In genomic region chr11:120210651-120211521, GRCh38 we compare ENCODE assay signal across 1 cellular context.
TF ChIP-seq lines count a peak whose summit lies in the region.

Gene OAF (plus strand): TSS chr11:120211032. CDS start chr11:120211280, 248 bp downstream.

TF ChIP-seq in GM23338, 12 proteins besides CTCF, POLR2A, EP300 and RAD21 (continued from another document):
- TF ChIP-seq ZNF462 (CRISPR knock-in tag; IDR thresholded peaks at IDR 0.05) = no peak
- TF ChIP-seq ZNF114 (CRISPR knock-in tag; IDR thresholded peaks at IDR 0.05) = no peak
- no peak for TF ChIP-seq EZH2phosphoT487 (IDR thresholded peaks at IDR 0.05; ENCODE audit: unreplicated experiment)
- TF ChIP-seq STAT1 (IDR thresholded peaks at IDR 0.05; ENCODE audit: unreplicated experiment) = no peak
